18 cellular contexts compared by ENCODE assay signal in the genomic region with DNA sequence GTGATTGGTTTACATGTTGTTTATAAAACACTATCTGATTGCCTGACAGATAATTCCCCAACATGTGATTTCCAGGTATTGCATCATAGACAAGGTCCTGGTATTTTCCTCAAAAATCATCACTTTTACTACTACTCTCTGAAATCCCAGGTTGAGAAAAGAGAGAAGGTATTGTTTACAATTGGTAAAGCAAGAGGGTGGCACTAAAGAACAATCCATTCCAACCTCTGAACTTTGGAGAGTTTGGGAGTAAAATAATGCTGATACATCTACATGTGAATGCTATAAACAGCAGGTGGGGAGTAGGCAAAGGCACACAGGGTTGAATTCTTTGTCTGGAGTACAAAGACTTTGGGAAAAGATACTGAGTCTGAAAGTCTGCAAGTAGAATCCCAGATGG.
"Had no signal": no experiment of that assay in that cellular context is flagged by ENCODE, and none has a peak within 500 bp of the region (broad histone marks: within the 10 kb centered on the region; RNA-seq: fewer than 3 reads in every experiment).

No MANE protein-coding gene starts in this region.

- H3K4me1 ChIP-seq: body of pancreas, esophagus muscularis mucosa, left lung, tibial artery, uterus had no signal

- H3K27ac ChIP-seq: body of pancreas, esophagus muscularis mucosa, left lung, neutrophil, tibial artery, uterus had no signal

- H3K4me1 Mint-ChIP-seq: activated CD4-positive, alpha-beta T cell treated with anti-CD3 and anti-CD28 coated beads, Interleukin-2, amount 10 ng/mL, durations not matched to agents 24 days and 14 days; activated naive CD8-positive, alpha-beta T cell treated with anti-CD3 and anti-CD28 coated beads for 36 hours; naive B cell; stimulated activated effector memory CD8-positive, alpha-beta T cell treated with anti-CD3 and anti-CD28 coated beads, Interleukin-12 subunit alpha, Interleukin-12 subunit beta, amount 100 ng/mL, for 72 hours had no signal

- ATAC-seq: body of pancreas; left lung; stimulated activated effector memory CD8-positive, alpha-beta T cell treated with anti-CD3 and anti-CD28 coated beads, Interleukin-12 subunit alpha, Interleukin-12 subunit beta, amount 100 ng/mL, for 72 hours had no signal

- FAIRE-seq: colon, keratinocyte had no signal

- H3K4me3 Mint-ChIP-seq: activated CD4-positive, alpha-beta T cell treated with anti-CD3 and anti-CD28 coated beads, Interleukin-2, amount 10 ng/mL, durations not matched to agents 24 days and 14 days; activated naive CD8-positive, alpha-beta T cell treated with anti-CD3 and anti-CD28 coated beads for 36 hours; activated T-helper 1 cell treated with anti-CD3 and anti-CD28 coated beads, Interleukin-12 subunit alpha, Interleukin-12 subunit beta, Interleukin-2, Interleukin-4 antibody, amounts not matched to agents 30 ng/mL and 10 ng/mL and 1 ng/mL, durations not matched to agents 14 hours and 24 hours and 36 hours; naive B cell; stimulated activated effector memory CD8-positive, alpha-beta T cell treated with anti-CD3 and anti-CD28 coated beads, Interleukin-12 subunit alpha, Interleukin-12 subunit beta, amount 100 ng/mL, for 72 hours had no signal

- H3K36me3 ChIP-seq: esophagus muscularis mucosa, left lung, neutrophil, tibial artery, uterus had no signal

- H3K9me3 ChIP-seq: body of pancreas, esophagus muscularis mucosa, left lung, neutrophil, tibial artery, uterus had no signal

- H3K36me3 Mint-ChIP-seq: activated naive CD8-positive, alpha-beta T cell treated with anti-CD3 and anti-CD28 coated beads for 36 hours; naive B cell; stimulated activated effector memory CD8-positive, alpha-beta T cell treated with anti-CD3 and anti-CD28 coated beads, Interleukin-12 subunit alpha, Interleukin-12 subunit beta, amount 100 ng/mL, for 72 hours had no signal

- DNase-seq: activated CD4-positive, alpha-beta T cell treated with anti-CD3 and anti-CD28 coated beads, Interleukin-2, amount 10 ng/mL, durations not matched to agents 24 days and 14 days; activated CD4-positive, CD25-positive, alpha-beta regulatory T cell; activated CD8-positive, alpha-beta memory T cell treated with anti-CD3 and anti-CD28 coated beads, Interleukin-2, amount 50 U/mL, for 48 hours; activated naive CD8-positive, alpha-beta T cell treated with anti-CD3 and anti-CD28 coated beads for 36 hours; body of pancreas; caudate nucleus; left lung; mammary epithelial cell; naive B cell; retina; tibial artery; uterus had no signal

- H3K27me3 Mint-ChIP-seq: activated CD4-positive, alpha-beta T cell treated with anti-CD3 and anti-CD28 coated beads, Interleukin-2, amount 10 ng/mL, durations not matched to agents 24 days and 14 days had no signal

- H3K4me3 ChIP-seq: body of pancreas, esophagus muscularis mucosa, left lung, tibial artery, uterus had no signal

- H3K27me3 ChIP-seq: body of pancreas, esophagus muscularis mucosa, left lung, neutrophil, tibial artery, uterus had no signal

- H3K27ac Mint-ChIP-seq: activated CD4-positive, alpha-beta T cell treated with anti-CD3 and anti-CD28 coated beads, Interleukin-2, amount 10 ng/mL, durations not matched to agents 24 days and 14 days; activated naive CD8-positive, alpha-beta T cell treated with anti-CD3 and anti-CD28 coated beads for 36 hours; activated T-helper 1 cell treated with anti-CD3 and anti-CD28 coated beads, Interleukin-12 subunit alpha, Interleukin-12 subunit beta, Interleukin-2, Interleukin-4 antibody, amounts not matched to agents 30 ng/mL and 10 ng/mL and 1 ng/mL, durations not matched to agents 14 hours and 24 hours and 36 hours; naive B cell; stimulated activated effector memory CD8-positive, alpha-beta T cell treated with anti-CD3 and anti-CD28 coated beads, Interleukin-12 subunit alpha, Interleukin-12 subunit beta, amount 100 ng/mL, for 72 hours had no signal

- H3K9me3 Mint-ChIP-seq: activated CD4-positive, alpha-beta T cell treated with anti-CD3 and anti-CD28 coated beads, Interleukin-2, amount 10 ng/mL, durations not matched to agents 24 days and 14 days; activated T-helper 1 cell treated with anti-CD3 and anti-CD28 coated beads, Interleukin-12 subunit alpha, Interleukin-12 subunit beta, Interleukin-2, Interleukin-4 antibody, amounts not matched to agents 30 ng/mL and 10 ng/mL and 1 ng/mL, durations not matched to agents 14 hours and 24 hours and 36 hours had no signal
